Comparison of ENCODE assay signal across 8 cellular contexts in genomic region chr6:113642714-113643442, GRCh38.
DNase-seq lines count a peak whose midpoint lies in the region; ATAC-seq and TF ChIP-seq lines count a peak whose summit lies in the region.

No MANE protein-coding gene starts in this region.

- H3K9me3 ChIP-seq in CD8-positive, alpha-beta T cell (ENCODE audit: low read length): no peaks in the 10 kb centered on the region

- no peak overlapping the region for H3K4me3 ChIP-seq in CD8-positive, alpha-beta T cell (ENCODE audit: low read depth, low read length)

- H3K36me3 Mint-ChIP-seq in glutamatergic neuron (ENCODE audit: unreplicated experiment): no peaks in the 10 kb centered on the region
- H3K36me3 Mint-ChIP-seq in CD8-positive, alpha-beta T cell: no peaks in the 10 kb centered on the region

- no peaks in the 10 kb centered on the region for H3K27me3 ChIP-seq in CD8-positive, alpha-beta T cell (ENCODE audit: insufficient read depth, low read length)

- intact Hi-C loops in CD8-positive, alpha-beta T cell (cut with DNase I, micrococcal nuclease): no loop called here

- peak; percentile 87 for ATAC-seq in HG02870 (IDR thresholded peaks at IDR 0.05; ENCODE audit: unreplicated experiment)
- ATAC-seq in CD8-positive, alpha-beta T cell: no peak

- no peaks in the 10 kb centered on the region for H3K4me1 ChIP-seq in CD8-positive, alpha-beta T cell (ENCODE audit: insufficient read depth, low read length)

- no peak for TF ChIP-seq POLR2A in erythroblast (IDR thresholded peaks at IDR 0.05; ENCODE audit: low read length)

- no peaks in the 10 kb centered on the region for H3K9me3 Mint-ChIP-seq in glutamatergic neuron (ENCODE audit: unreplicated experiment)
- no peaks in the 10 kb centered on the region for H3K9me3 Mint-ChIP-seq in CD8-positive, alpha-beta T cell

- no peaks in the 10 kb centered on the region for H3K36me3 ChIP-seq in CD8-positive, alpha-beta T cell (ENCODE audit: insufficient read depth, low read length)

- no peak overlapping the region for H3K27ac Mint-ChIP-seq in glutamatergic neuron (ENCODE audit: unreplicated experiment)
- no peak overlapping the region for H3K27ac Mint-ChIP-seq in CD8-positive, alpha-beta T cell

- H3K27ac ChIP-seq in CD8-positive, alpha-beta T cell (ENCODE audit: low read depth, low read length): no peak overlapping the region

- H3K27me3 Mint-ChIP-seq in glutamatergic neuron (ENCODE audit: unreplicated experiment): peaks cover 3% of the 10 kb centered on the region
- H3K27me3 Mint-ChIP-seq in CD8-positive, alpha-beta T cell (ENCODE audit: low read depth): no peaks in the 10 kb centered on the region

- no peak overlapping the region for H3K4me3 Mint-ChIP-seq in glutamatergic neuron (ENCODE audit: unreplicated experiment)
- H3K4me3 Mint-ChIP-seq in CD8-positive, alpha-beta T cell: no peak overlapping the region

- no peak for TF ChIP-seq CTCF in glutamatergic neuron (IDR thresholded peaks at IDR 0.05; ENCODE audit: partially characterized antibody, unreplicated experiment)
- TF ChIP-seq CTCF in CD8-positive, alpha-beta T cell (IDR thresholded peaks at IDR 0.05): no peak

- POLR2A ChIA-PET in CD8-positive, alpha-beta T cell (lab: Charles Lee): no interaction called here

- H3K4me1 Mint-ChIP-seq in glutamatergic neuron (ENCODE audit: low read depth, unreplicated experiment): no peaks in the 10 kb centered on the region
- no peaks in the 10 kb centered on the region for H3K4me1 Mint-ChIP-seq in CD8-positive, alpha-beta T cell (ENCODE audit: low read depth)

- DNase-seq in NCI-H2081 (lab: John Stamatoyannopoulos, UW): peak; percentile 12 to 56
- DNase-seq in NCI-H2081 treated with DMSO at 0.1 percent for 48 hours (lab: John Stamatoyannopoulos, UW): no peak
- DNase-seq in NCI-H1930 (lab: John Stamatoyannopoulos, UW): peak; percentile 28 to 61
- DNase-seq in erythroblast (lab: John Stamatoyannopoulos, UW): peak; percentile 81 to 92
- DNase-seq in NCI-H524 treated with DMSO at 0.1 percent for 48 hours (lab: John Stamatoyannopoulos, UW): no peak
- DNase-seq in glutamatergic neuron: no peak
- no peak for DNase-seq in CD8-positive, alpha-beta T cell

- CTCF ChIA-PET in CD8-positive, alpha-beta T cell (lab: Charles Lee): no interaction called here

Comparison
In these comparisons a context has a peak if more than half of its experiments do, and no peak if none do; other contexts are left out.
1. DNase-seq: peak in NCI-H2081 (2 of 2), NCI-H1930 (2 of 2) and erythroblast (2 of 2); none in NCI-H2081 treated with DMSO at 0.1 percent for 48 hours (single experiment), NCI-H524 treated with DMSO at 0.1 percent for 48 hours (single experiment), glutamatergic neuron (single experiment) and CD8-positive, alpha-beta T cell (0 of 7).